Comparison of ENCODE assay signal across 9 cellular contexts in the genomic region with DNA sequence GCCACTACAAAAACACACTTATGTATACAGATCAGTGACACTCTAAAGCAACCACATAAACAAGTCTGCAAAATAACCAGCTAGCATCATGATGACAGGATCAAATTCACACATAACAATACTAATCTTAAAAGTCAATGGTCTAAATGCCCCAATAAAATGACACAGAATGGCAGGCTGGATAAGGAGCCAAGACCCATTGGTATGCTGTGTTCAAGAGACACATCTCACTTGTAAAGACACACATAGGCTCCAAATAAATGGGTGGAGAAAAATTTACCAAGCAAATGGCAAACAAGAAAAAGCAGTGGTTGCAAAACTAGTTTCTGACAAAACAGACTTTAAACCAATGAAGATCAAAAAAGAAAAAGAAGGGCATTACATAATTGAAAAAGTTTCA.
"Had no signal": no experiment of that assay in that cellular context is flagged by ENCODE, and none has a peak within 500 bp of the region (broad histone marks: within the 10 kb centered on the region; RNA-seq: fewer than 3 reads in every experiment).

No MANE protein-coding gene starts in this region.

- H3K9me3 ChIP-seq: HAP-1 had no signal

- H3K36me3 ChIP-seq: HAP-1 had no signal

- H3K27ac ChIP-seq: GM23248 had no signal

- H3K4me1 ChIP-seq: HAP-1 had no signal

- DNase-seq: GM23248, GOT3, H7, H9, HCEC 1CT, HFFc6 had no signal

- H3K4me3 ChIP-seq: GM23248, GM23338, HAP-1 had no signal

- ATAC-seq: GM23338, HCT116 had no signal
